In genomic region chr11:125977333-125977732, GRCh38 we compare ENCODE assay signal across 9 cellular contexts. TPM values are rescaled to one million over a fixed set of nuclear protein-coding genes. Genes with fewer than 3 reads are reported as not detected.
"Had no signal": no experiment of that assay in that cellular context is flagged by ENCODE, and none has a peak within 500 bp of the region (broad histone marks: within the 10 kb centered on the region; RNA-seq: fewer than 3 reads in every experiment).

No MANE protein-coding gene starts in this region.

- H3K4me3 ChIP-seq: K562 had no signal

- FAIRE-seq: HTR-8/SVneo, K562 had no signal

- H3K9ac ChIP-seq: KMS-11 had no signal

- H3K27ac ChIP-seq: HL-60, KMS-11 had no signal

- DNase-seq: IMR-90, KBM-7, KG1 had no signal

- H3K4me2 ChIP-seq: KMS-11 had no signal

- ATAC-seq: K562 had no signal

RNA-seq across cellular contexts. Expression of gene VSIG10L2, which starts 31.5 kb away (rescaled TPM):
- total RNA-seq: HT1080, K562 had no signal
- polyA plus RNA-seq: IgD-negative memory B cell, IMR-90, K562 had no signal
